ENCODE assay signal across 14 cellular contexts in genomic region chr1:208298593-208299233, GRCh38. TPM values are rescaled to one million over a fixed set of nuclear protein-coding genes. Genes with fewer than 3 reads are reported as not detected.
DNase-seq lines count a peak whose midpoint lies in the region; ATAC-seq, FAIRE-seq and TF ChIP-seq lines count a peak whose summit lies in the region.
"Had no signal": no experiment of that assay in that cellular context is flagged by ENCODE, and none has a peak within 500 bp of the region (broad histone marks: within the 10 kb centered on the region; RNA-seq: fewer than 3 reads in every experiment).

No MANE protein-coding gene starts in this region.

- DNase-seq in NCI-H1417 (lab: John Stamatoyannopoulos, UW) (peak; percentile 3 to 71 (median 31)), NCI-H1417 treated with DMSO at 0.1 percent for 48 hours (lab: John Stamatoyannopoulos, UW) (no peak), NCI-H2107 treated with DMSO at 0.1 percent for 48 hours (lab: John Stamatoyannopoulos, UW; ENCODE audit: unreplicated experiment) (peak; percentile 77), astrocyte of the hippocampus (ENCODE audit: low read depth, low spot score) (peak; percentile 47), small intestine (peak; percentile 41), putamen (ENCODE audit: low spot score) (no peak)
- no peak for DNase-seq in CD8-positive, alpha-beta T cell
- DNase-seq in activated CD4-positive, alpha-beta memory T cell treated with anti-CD3 and anti-CD28 coated beads for 36 hours: no peak
- DNase-seq: 8988T; CD4-positive, alpha-beta memory T cell; T-helper 17 cell had no signal

- TF ChIP-seq CTCF in CD8-positive, alpha-beta T cell (IDR thresholded peaks at IDR 0.05): no peak

- H3K27me3 ChIP-seq in small intestine (ENCODE audit: control insufficient read depth in 2 of 2, insufficient read depth in 2 of 2, low read length in 2 of 2): no peaks in the 10 kb centered on the region
- peaks cover 3% of the 10 kb centered on the region for H3K27me3 ChIP-seq in CD8-positive, alpha-beta T cell (ENCODE audit: insufficient read depth, low read length)

- no peak overlapping the region for H3K27ac ChIP-seq in small intestine (ENCODE audit: low read depth in 1 of 2, low read length in 1 of 2)
- no peak overlapping the region for H3K27ac ChIP-seq in CD8-positive, alpha-beta T cell (ENCODE audit: low read depth, low read length)

- no peak for ATAC-seq in CD8-positive, alpha-beta T cell
- ATAC-seq: activated T-helper 17 cell treated with anti-CD3 and anti-CD28 coated beads, Interleukin-2, amount 50 U/mL, for 72 hours; T-helper 17 cell had no signal

- peaks cover 0 to 2% of the 10 kb centered on the region in 2 donors for H3K4me1 ChIP-seq in small intestine (ENCODE audit: control insufficient read depth in 2 of 2, insufficient read depth in 1 of 2, low read depth in 1 of 2, low read length in 1 of 2)
- H3K4me1 ChIP-seq in CD8-positive, alpha-beta T cell (ENCODE audit: insufficient read depth, low read length): no peaks in the 10 kb centered on the region
- H3K4me1 ChIP-seq: HAP-1 had no signal

- no peaks in the 10 kb centered on the region for H3K4me1 Mint-ChIP-seq in CD8-positive, alpha-beta T cell (ENCODE audit: low read depth)
- no peaks in the 10 kb centered on the region for H3K4me1 Mint-ChIP-seq in activated CD4-positive, alpha-beta memory T cell treated with anti-CD3 and anti-CD28 coated beads for 36 hours (ENCODE audit: low read depth)
- H3K4me1 Mint-ChIP-seq: activated T-helper 17 cell treated with anti-CD3 and anti-CD28 coated beads, Interleukin-2, amount 50 U/mL, for 72 hours; CD4-positive, alpha-beta memory T cell; T-helper 17 cell had no signal

- no peak overlapping the region for H3K4me3 Mint-ChIP-seq in CD8-positive, alpha-beta T cell
- no peak overlapping the region for H3K4me3 Mint-ChIP-seq in activated CD4-positive, alpha-beta memory T cell treated with anti-CD3 and anti-CD28 coated beads for 36 hours
- H3K4me3 Mint-ChIP-seq: activated T-helper 17 cell treated with anti-CD3 and anti-CD28 coated beads, Interleukin-2, amount 50 U/mL, for 72 hours; CD4-positive, alpha-beta memory T cell; stimulated activated naive CD8-positive, alpha-beta T cell treated with anti-CD3 and anti-CD28 coated beads, Interleukin-15, Interleukin-2, amounts not matched to agents 100 ng/mL and 50 ng/mL, for 24 hours; T-helper 17 cell had no signal

- no peak overlapping the region for H3K27ac Mint-ChIP-seq in CD8-positive, alpha-beta T cell
- H3K27ac Mint-ChIP-seq in activated CD4-positive, alpha-beta memory T cell treated with anti-CD3 and anti-CD28 coated beads for 36 hours: no peak overlapping the region
- H3K27ac Mint-ChIP-seq: activated T-helper 17 cell treated with anti-CD3 and anti-CD28 coated beads, Interleukin-2, amount 50 U/mL, for 72 hours; CD4-positive, alpha-beta memory T cell; stimulated activated naive CD8-positive, alpha-beta T cell treated with anti-CD3 and anti-CD28 coated beads, Interleukin-15, Interleukin-2, amounts not matched to agents 100 ng/mL and 50 ng/mL, for 24 hours; T-helper 17 cell had no signal

- peaks cover 43% of the 10 kb centered on the region for H3K27me3 Mint-ChIP-seq in CD8-positive, alpha-beta T cell (ENCODE audit: low read depth)
- H3K27me3 Mint-ChIP-seq in activated CD4-positive, alpha-beta memory T cell treated with anti-CD3 and anti-CD28 coated beads for 36 hours: peaks cover 16% of the 10 kb centered on the region

- H3K9me3 ChIP-seq in small intestine (ENCODE audit: control insufficient read depth, low read depth): no peaks in the 10 kb centered on the region
- no peaks in the 10 kb centered on the region for H3K9me3 ChIP-seq in CD8-positive, alpha-beta T cell (ENCODE audit: low read length)
- H3K9me3 ChIP-seq: HAP-1 had no signal

- CTCF ChIA-PET in CD8-positive, alpha-beta T cell (lab: Charles Lee): no interaction called here
- CTCF ChIA-PET in activated CD4-positive, alpha-beta memory T cell treated with anti-CD3 and anti-CD28 coated beads for 36 hours (lab: Charles Lee): no interaction called here

- 19 to 42% (median 28%) methylated on average over 5 of the region's 5 CpGs for whole genome bisulfite sequencing in small intestine, 3 donors

- intact Hi-C loops in CD8-positive, alpha-beta T cell (cut with DNase I, micrococcal nuclease): no loop called here
- intact Hi-C loops in activated CD4-positive, alpha-beta memory T cell treated with anti-CD3 and anti-CD28 coated beads for 36 hours (cut with micrococcal nuclease): no loop called here

- POLR2A ChIA-PET in CD8-positive, alpha-beta T cell (lab: Charles Lee): no interaction called here
- POLR2A ChIA-PET in activated CD4-positive, alpha-beta memory T cell treated with anti-CD3 and anti-CD28 coated beads for 36 hours (lab: Charles Lee): no interaction called here

- no peak overlapping the region for H3K4me3 ChIP-seq in small intestine (ENCODE audit: low read depth in 1 of 2, low read length in 2 of 2)
- H3K4me3 ChIP-seq in CD8-positive, alpha-beta T cell (ENCODE audit: low read depth, low read length): no peak overlapping the region
- H3K4me3 ChIP-seq: HAP-1 had no signal

- no peaks in the 10 kb centered on the region for H3K9me3 Mint-ChIP-seq in CD8-positive, alpha-beta T cell
- no peaks in the 10 kb centered on the region for H3K9me3 Mint-ChIP-seq in activated CD4-positive, alpha-beta memory T cell treated with anti-CD3 and anti-CD28 coated beads for 36 hours
- H3K9me3 Mint-ChIP-seq: activated T-helper 17 cell treated with anti-CD3 and anti-CD28 coated beads, Interleukin-2, amount 50 U/mL, for 72 hours; CD4-positive, alpha-beta memory T cell; stimulated activated naive CD8-positive, alpha-beta T cell treated with anti-CD3 and anti-CD28 coated beads, Interleukin-15, Interleukin-2, amounts not matched to agents 100 ng/mL and 50 ng/mL, for 24 hours had no signal

- FAIRE-seq in small intestine (lab: Jason Lieb, UNC): no peak

- no peaks in the 10 kb centered on the region for H3K36me3 Mint-ChIP-seq in CD8-positive, alpha-beta T cell
- H3K36me3 Mint-ChIP-seq in activated CD4-positive, alpha-beta memory T cell treated with anti-CD3 and anti-CD28 coated beads for 36 hours: no peaks in the 10 kb centered on the region
- H3K36me3 Mint-ChIP-seq: CD4-positive, alpha-beta memory T cell had no signal

- H3K36me3 ChIP-seq in small intestine (ENCODE audit: control insufficient read depth in 2 of 2, insufficient read depth in 2 of 2, low read length in 2 of 2): no peaks in the 10 kb centered on the region
- no peaks in the 10 kb centered on the region for H3K36me3 ChIP-seq in CD8-positive, alpha-beta T cell (ENCODE audit: insufficient read depth, low read length)
- H3K36me3 ChIP-seq: HAP-1 had no signal

RNA-seq across cellular contexts. Expression of gene PLXNA2, which starts 54.5 kb away (rescaled TPM):
- 10 to 100 TPM; 10.7 to 17.8 (median 12.5) TPM for polyA plus RNA-seq in small intestine
- total RNA-seq in CD8-positive, alpha-beta T cell: 1 to 10 TPM; 1.3 to 1.9 TPM
- under 1 TPM; 0.29 to 0.34 TPM for total RNA-seq in activated CD4-positive, alpha-beta memory T cell treated with anti-CD3 and anti-CD28 coated beads for 36 hours

Comparison
In these comparisons a context has a peak if more than half of its experiments do, and no peak if none do; other contexts are left out.
1. DNase-seq: peak in NCI-H1417 (3 of 3), NCI-H2107 treated with DMSO at 0.1 percent for 48 hours (single experiment), astrocyte of the hippocampus (single experiment) and small intestine (single experiment); none in NCI-H1417 treated with DMSO at 0.1 percent for 48 hours (single experiment), CD8-positive, alpha-beta T cell (0 of 7), putamen (single experiment) and activated CD4-positive, alpha-beta memory T cell treated with anti-CD3 and anti-CD28 coated beads for 36 hours (single experiment).